Comparison of ENCODE assay signal across 8 cellular contexts in the genomic region with DNA sequence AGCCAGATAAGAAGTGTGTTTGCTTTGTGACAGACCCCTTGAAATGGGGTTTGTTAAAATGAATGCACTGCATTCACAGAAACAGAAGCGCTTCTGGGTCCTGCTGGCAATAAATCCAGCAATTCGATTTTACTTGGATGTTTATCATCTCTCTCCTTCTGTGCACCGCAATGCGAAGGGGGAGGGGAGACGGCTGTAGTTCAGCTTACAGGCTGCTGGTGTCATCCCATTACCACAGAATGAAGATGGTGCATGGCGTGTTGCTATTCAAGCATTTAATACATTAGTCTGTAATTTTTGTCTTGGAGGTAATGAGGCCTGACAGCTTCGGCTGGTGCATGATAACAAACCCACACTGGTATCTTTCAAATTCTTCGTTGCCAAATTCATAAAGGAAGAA.
DNase-seq lines count a peak whose midpoint lies in the region; ATAC-seq and TF ChIP-seq lines count a peak whose summit lies in the region.
"Had no signal": no experiment of that assay in that cellular context is flagged by ENCODE, and none has a peak within 500 bp of the region (broad histone marks: within the 10 kb centered on the region; RNA-seq: fewer than 3 reads in every experiment).

No MANE protein-coding gene starts in this region.

- H3K36me3 Mint-ChIP-seq in glutamatergic neuron (ENCODE audit: unreplicated experiment): no peaks in the 10 kb centered on the region
- H3K36me3 Mint-ChIP-seq: naive B cell had no signal

- H3K4me2 ChIP-seq in IMR-90 (ENCODE audit: low read depth, low read length): peak overlapping the region; percentile 71

- H4K5ac ChIP-seq in IMR-90 (ENCODE audit: low read depth, low read length): no peak overlapping the region

- H3K36me3 ChIP-seq in IMR-90 (ENCODE audit: control insufficient read depth, insufficient read depth, low read length) (no peaks in the 10 kb centered on the region), sigmoid colon (no peaks in the 10 kb centered on the region)

- in situ Hi-C loops in IMR-90 (cut with MboI; ENCODE audit: low sequenced_read_pairs): no loop called here

- H3K14ac ChIP-seq in IMR-90 (replicated peaks; ENCODE audit: low read depth, low read length): no peak overlapping the region

- no peak overlapping the region for H3K4me3 Mint-ChIP-seq in glutamatergic neuron (ENCODE audit: unreplicated experiment)
- H3K4me3 Mint-ChIP-seq: naive B cell had no signal

- H3K27ac Mint-ChIP-seq in glutamatergic neuron (ENCODE audit: unreplicated experiment): no peak overlapping the region
- H3K27ac Mint-ChIP-seq: naive B cell had no signal

- H3K27me3 Mint-ChIP-seq in glutamatergic neuron (ENCODE audit: unreplicated experiment): no peaks in the 10 kb centered on the region
- H3K27me3 Mint-ChIP-seq: naive B cell had no signal

- CTCF ChIA-PET in IMR-90 (lab: Yijun Ruan, JAX): interaction anchor here (0.6 to 1.3 kb wide), 5 partner anchors 25 to 1441 kb away, joined by 3 to 4 read pairs (median 3); no protein-coding TSS in a partner anchor

- no peak overlapping the region for H2AK5ac ChIP-seq in IMR-90 (ENCODE audit: low read depth, low read length)

- dilution Hi-C loops in IMR-90 (cut with HindIII; ENCODE audit: low sequenced_read_pairs, unreplicated experiment): no loop called here

- H4K20me1 ChIP-seq in IMR-90 (ENCODE audit: insufficient read depth, low read length): no peaks in the 10 kb centered on the region

- no peak for TF ChIP-seq POLR2A in IMR-90 (IDR thresholded peaks at IDR 0.05; ENCODE audit: low read depth, low read length)
- TF ChIP-seq POLR2A in sigmoid colon (IDR thresholded peaks at IDR 0.05): no peak

- intact Hi-C loops in IMR-90 (cut with micrococcal nuclease): loop anchor here (2.0 to 10.0 kb wide), 2 partner anchors 58 to 370 kb away; no protein-coding TSS in a partner anchor
- intact Hi-C loops in sigmoid colon (cut with DNase I): no loop called here

- H2BK120ac ChIP-seq in IMR-90 (ENCODE audit: low read depth, low read length): no peak overlapping the region

- no peak overlapping the region for H4K91ac ChIP-seq in IMR-90 (ENCODE audit: insufficient read depth, low read depth, low read length)

- H3K4me3 ChIP-seq in IMR-90 (ENCODE audit: insufficient read depth, low read depth, low read length) (no peak overlapping the region), sigmoid colon (no peak overlapping the region)

- no peaks in the 10 kb centered on the region for H3K9me3 ChIP-seq in IMR-90 (ENCODE audit: control insufficient read depth, insufficient read depth, low read length)
- H3K9me3 ChIP-seq in sigmoid colon: no peaks in the 10 kb centered on the region

- H4K8ac ChIP-seq in IMR-90 (ENCODE audit: low read depth in 2 of 2, low read length in 2 of 2): no peak overlapping the region

- TF ChIP-seq EP300 in sigmoid colon (IDR thresholded peaks at IDR 0.05): no peak

- H3K9me3 Mint-ChIP-seq in glutamatergic neuron (ENCODE audit: unreplicated experiment): no peaks in the 10 kb centered on the region

- H2BK5ac ChIP-seq in IMR-90 (ENCODE audit: low read depth, low read length, poor library complexity, severe bottlenecking): no peak overlapping the region

- H3K4me1 ChIP-seq in IMR-90 (ENCODE audit: control insufficient read depth, insufficient read depth, low read length): peaks cover 2% of the 10 kb centered on the region; the same call in 1 of the 2 replicates
- H3K4me1 ChIP-seq in sigmoid colon: peaks cover 0 to 17% (median 16%) of the 10 kb centered on the region in 4 donors

- peak overlapping the region; percentile 44 for H2AFZ ChIP-seq in IMR-90 (replicated peaks; ENCODE audit: low read length, poor library complexity)

- H3K27me3 ChIP-seq in IMR-90 (ENCODE audit: control insufficient read depth, insufficient read depth, low read length): no peaks in the 10 kb centered on the region
- no peaks in the 10 kb centered on the region for H3K27me3 ChIP-seq in sigmoid colon

- peak; percentile 78 for TF ChIP-seq RAD21 in IMR-90 (IDR thresholded peaks at IDR 0.05; ENCODE audit: low read length)

- ATAC-seq in IMR-90 (ENCODE audit: low read depth) (peak; percentile 94), HG03460 (IDR thresholded peaks at IDR 0.05; ENCODE audit: unreplicated experiment) (no peak), HG03280 (IDR thresholded peaks at IDR 0.05; ENCODE audit: unreplicated experiment) (no peak)

- TF ChIP-seq CTCF in IMR-90 (conservative IDR thresholded peaks at IDR 0.05; ENCODE audit: low read depth, low read length) (peak; percentile 66), glutamatergic neuron (IDR thresholded peaks at IDR 0.05; ENCODE audit: partially characterized antibody, unreplicated experiment) (no peak), sigmoid colon (IDR thresholded peaks at IDR 0.05) (peak; percentile 28 to 65 (median 45))

- no peak overlapping the region for H2AK9ac ChIP-seq in IMR-90 (replicated peaks; ENCODE audit: low read depth, low read length, poor library complexity)

- no peaks in the 10 kb centered on the region for H3K9me1 ChIP-seq in IMR-90 (ENCODE audit: insufficient read depth, low read length)

- no peak overlapping the region for H2BK15ac ChIP-seq in IMR-90 (ENCODE audit: low read depth, low read length)

- H3K79me1 ChIP-seq in IMR-90 (ENCODE audit: low read depth in 1 of 2, low read length in 2 of 2): no peaks in the 10 kb centered on the region

- BruUV-seq in IMR-90 (replicated peaks; lab: Mats Ljungman, UMichigan): no TSS peak

- no peak overlapping the region for H3K4ac ChIP-seq in IMR-90 (ENCODE audit: low read depth, low read length)

- WGBS in IMR-90 (ENCODE audit: extremely low coverage in 2 of 2, insufficient read length in 1 of 2), 2 experiments: no CpG with 5 or more reads among the region's 8 CpGs
- 24 to 41% methylated on average over 8 of the region's 8 CpGs for WGBS in sigmoid colon, 2 donors

- no peak overlapping the region for H3K23ac ChIP-seq in IMR-90 (ENCODE audit: low read depth, low read length)

- no peak overlapping the region for H3K9ac ChIP-seq in IMR-90 (ENCODE audit: low read depth, low read length)

- H3K4me1 Mint-ChIP-seq in glutamatergic neuron (ENCODE audit: low read depth, unreplicated experiment): peaks cover 3% of the 10 kb centered on the region
- H3K4me1 Mint-ChIP-seq: naive B cell had no signal

- POLR2A ChIA-PET in IMR-90 (lab: Charles Lee; ENCODE audit: unreplicated experiment): no interaction called here

- H3K56ac ChIP-seq in IMR-90 (ENCODE audit: extremely low read depth, insufficient read depth, low read length): peak overlapping the region; percentile 11; the same call in 1 of the 2 replicates

- 0 out of 2 replicates have a peak overlapping the region, but pooled peaks have one; percentile 11 for H2BK20ac ChIP-seq in IMR-90 (ENCODE audit: low read depth, low read length)

- H3K18ac ChIP-seq in IMR-90 (ENCODE audit: low read depth, low read length): no peak overlapping the region

- no peak overlapping the region for H3K27ac ChIP-seq in IMR-90 (ENCODE audit: insufficient read depth, low read length)
- no peak overlapping the region for H3K27ac ChIP-seq in sigmoid colon

- peak; percentile 59 for DNase-seq in IMR-90
- peak; percentile 45 to 63 for DNase-seq in SHP77 (lab: John Stamatoyannopoulos, UW)
- DNase-seq in glutamatergic neuron: peak; percentile 75
- DNase-seq in sigmoid colon: peak; percentile 69
- DNase-seq in NCI-H1930 (lab: John Stamatoyannopoulos, UW): no peak
- DNase-seq: naive B cell had no signal

TF ChIP-seq in IMR-90, 13 proteins besides CTCF, POLR2A, EP300 and RAD21:
- TF ChIP-seq SMC3 (IDR thresholded peaks at IDR 0.05; ENCODE audit: low read depth, low read length) (peak; percentile 46), RFX5 (IDR thresholded peaks at IDR 0.05; ENCODE audit: low read depth, low read length) (no peak), ELK1 (IDR thresholded peaks at IDR 0.05; ENCODE audit: borderline replicate concordance, low read depth, low read length) (no peak)
- TF ChIP-seq, protein P1, sequence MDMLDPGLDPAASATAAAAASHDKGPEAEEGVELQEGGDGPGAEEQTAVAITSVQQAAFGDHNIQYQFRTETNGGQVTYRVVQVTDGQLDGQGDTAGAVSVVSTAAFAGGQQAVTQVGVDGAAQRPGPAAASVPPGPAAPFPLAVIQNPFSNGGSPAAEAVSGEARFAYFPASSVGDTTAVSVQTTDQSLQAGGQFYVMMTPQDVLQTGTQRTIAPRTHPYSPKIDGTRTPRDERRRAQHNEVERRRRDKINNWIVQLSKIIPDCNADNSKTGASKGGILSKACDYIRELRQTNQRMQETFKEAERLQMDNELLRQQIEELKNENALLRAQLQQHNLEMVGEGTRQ (IDR thresholded peaks at IDR 0.05; ENCODE audit: low read depth, low read length): no peak

Comparison
In these comparisons a context has a peak if more than half of its experiments do, and no peak if none do; other contexts are left out.
1. DNase-seq: peak in IMR-90 (single experiment), SHP77 (2 of 2), glutamatergic neuron (single experiment) and sigmoid colon (single experiment); none in NCI-H1930 (0 of 2).